ENCODE assay signal across 21 cellular contexts in the genomic region with DNA sequence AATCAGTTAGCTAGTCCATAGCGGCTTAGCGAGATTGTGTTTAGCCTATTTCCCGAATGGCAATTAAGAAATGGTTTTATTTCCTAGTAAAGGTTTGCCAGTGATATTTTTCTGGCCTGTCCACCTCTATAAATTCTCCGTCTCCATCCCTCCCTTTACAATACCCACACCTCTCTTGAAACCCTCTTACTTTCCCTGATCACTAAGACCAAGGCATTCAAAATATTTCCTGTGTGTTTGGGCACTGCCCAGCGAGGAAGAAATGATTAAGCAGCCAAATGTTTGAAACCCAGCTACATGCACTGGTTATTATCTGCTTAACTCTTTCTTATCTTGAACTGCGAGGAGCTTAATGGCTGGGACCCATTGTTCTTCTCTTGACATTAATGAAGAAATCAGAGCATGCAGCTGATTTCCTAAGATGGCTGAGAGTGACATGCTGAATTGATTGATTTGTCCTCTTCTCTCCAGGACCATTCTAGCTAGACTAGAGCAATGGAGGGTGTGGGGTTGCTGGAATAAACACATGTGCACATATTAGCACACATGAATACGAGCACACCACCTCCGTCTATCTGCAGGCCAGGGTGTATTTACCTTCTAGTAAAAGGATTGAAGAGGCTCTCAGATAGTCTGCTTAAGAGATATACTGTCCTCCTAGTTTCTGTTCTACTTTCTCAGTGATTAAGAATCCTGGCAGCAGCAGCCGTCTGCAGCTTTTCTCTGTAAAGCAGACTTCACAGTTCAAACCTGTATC. TPM values are rescaled to one million over a fixed set of nuclear protein-coding genes. Genes with fewer than 3 reads are reported as not detected.
DNase-seq lines count a peak whose midpoint lies in the region; ATAC-seq, FAIRE-seq and TF ChIP-seq lines count a peak whose summit lies in the region.
"Had no signal": no experiment of that assay in that cellular context is flagged by ENCODE, and none has a peak within 500 bp of the region (broad histone marks: within the 10 kb centered on the region; RNA-seq: fewer than 3 reads in every experiment).

No MANE protein-coding gene starts in this region.

- no peak for TF ChIP-seq POLR2A in GM12891 (IDR thresholded peaks at IDR 0.05; ENCODE audit: low read depth, low read length)

- H3K4me1 Mint-ChIP-seq in CD4-positive, alpha-beta memory T cell = peaks cover 2 to 7% (median 6%) of the 10 kb centered on the region in 4 donors
- H3K4me1 Mint-ChIP-seq: central memory CD8-positive, alpha-beta T cell had no signal

- FAIRE-seq in GM12891 (lab: Jason Lieb, UNC) = no peak
- FAIRE-seq: H54 had no signal

- H3K27ac ChIP-seq in trophoblast cell (ENCODE audit: low read depth, low read length) = no peak overlapping the region
- H3K27ac ChIP-seq in CD4-positive, alpha-beta memory T cell (ENCODE audit: low read depth, low read length) = no peak overlapping the region
- H3K27ac ChIP-seq: esophagus muscularis mucosa, thoracic aorta, VCaP had no signal

- no peaks in the 10 kb centered on the region for H3K36me3 ChIP-seq in trophoblast cell (ENCODE audit: control insufficient read depth in 1 of 2, insufficient read depth in 2 of 2, low read length in 2 of 2)
- H3K36me3 ChIP-seq in CD4-positive, alpha-beta memory T cell (ENCODE audit: insufficient read depth, low read length) = no peaks in the 10 kb centered on the region
- H3K36me3 ChIP-seq: esophagus muscularis mucosa, thoracic aorta had no signal

- POLR2A ChIA-PET in HEK293T (lab: Yijun Ruan, JAX) = no interaction called here
- POLR2A ChIA-PET in CD4-positive, alpha-beta memory T cell (lab: Charles Lee; ENCODE audit: partially characterized antibody) = no interaction called here

- no peak overlapping the region for H3K4me3 ChIP-seq in trophoblast cell (ENCODE audit: low read depth, low read length)
- no peak overlapping the region for H3K4me3 ChIP-seq in CD4-positive, alpha-beta memory T cell (ENCODE audit: low read length in 2 of 2)
- H3K4me3 ChIP-seq: esophagus muscularis mucosa, thoracic aorta had no signal

- H2BK120ac ChIP-seq in trophoblast cell (ENCODE audit: insufficient read depth, low read length, poor library complexity) = no peak overlapping the region

- no peaks in the 10 kb centered on the region for H3K79me1 ChIP-seq in trophoblast cell (ENCODE audit: low read length)

- no peak overlapping the region for H4K91ac ChIP-seq in trophoblast cell (ENCODE audit: low read depth, low read length)

- H3K4me1 ChIP-seq in trophoblast cell (ENCODE audit: control insufficient read depth in 1 of 2, insufficient read depth in 2 of 2, low read length in 2 of 2) = no peaks in the 10 kb centered on the region
- H3K4me1 ChIP-seq in CD4-positive, alpha-beta memory T cell (ENCODE audit: insufficient read depth, low read length) = no peaks in the 10 kb centered on the region
- H3K4me1 ChIP-seq: esophagus muscularis mucosa had no signal

- H3K36me3 Mint-ChIP-seq in CD4-positive, alpha-beta memory T cell = peaks cover 4 to 11% of the 10 kb centered on the region in 2 donors

- peak; percentile 30 for DNase-seq in EH (ENCODE audit: low read depth)
- no peak for DNase-seq in HEK293T (ENCODE audit: extremely low spot score)
- DNase-seq in trophoblast cell = no peak
- no peak for DNase-seq in CD4-positive, alpha-beta memory T cell
- no peak for DNase-seq in activated gamma-delta T cell (lab: John Stamatoyannopoulos, UW)
- no peak for DNase-seq in GM12891 (ENCODE audit: insufficient read length, low spot score)
- DNase-seq: activated CD4-positive, alpha-beta T cell treated with anti-CD3 and anti-CD28 coated beads, Interleukin-2, amount 50 U/mL, for 4 hours; activated gamma-delta T cell treated with Interleukin-2 at 50 U/mL for 16 hours; AML-193; Caco-2; NCI-H1930; OCI-M1; Right ventricle myocardium superior; T-cell had no signal

- no peak overlapping the region for H3K4ac ChIP-seq in trophoblast cell (ENCODE audit: low read depth, low read length)

- no peak overlapping the region for H2AK5ac ChIP-seq in trophoblast cell (ENCODE audit: low read length)

- H3K79me2 ChIP-seq in trophoblast cell (ENCODE audit: control insufficient read depth, insufficient read depth, low read length, poor library complexity) = no peaks in the 10 kb centered on the region

- H2BK12ac ChIP-seq in trophoblast cell (ENCODE audit: low read length) = no peak overlapping the region

- no peak overlapping the region for H3K4me3 Mint-ChIP-seq in CD4-positive, alpha-beta memory T cell
- H3K4me3 Mint-ChIP-seq: central memory CD8-positive, alpha-beta T cell; T-cell had no signal

- H3K27me3 Mint-ChIP-seq in CD4-positive, alpha-beta memory T cell = peaks cover 0 to 2% of the 10 kb centered on the region in 2 donors
- H3K27me3 Mint-ChIP-seq: central memory CD8-positive, alpha-beta T cell had no signal

- no peak overlapping the region for H3K9ac ChIP-seq in trophoblast cell (ENCODE audit: low read length)

- H4K8ac ChIP-seq in trophoblast cell (ENCODE audit: low read depth, low read length) = no peak overlapping the region

- CTCF ChIA-PET in HEK293T (lab: Yijun Ruan, JAX) = no interaction called here
- CTCF ChIA-PET in CD4-positive, alpha-beta memory T cell (lab: Charles Lee; ENCODE audit: partially characterized antibody) = interaction anchor here (0.7 to 2.4 kb wide), 2 partner anchors 16 to 184 kb away, joined by 3 to 6 read pairs; no protein-coding TSS in a partner anchor

- intact Hi-C loops in CD4-positive, alpha-beta memory T cell (cut with micrococcal nuclease) = no loop called here

- H2BK5ac ChIP-seq in trophoblast cell (ENCODE audit: low read depth, low read length, poor library complexity) = no peak overlapping the region

- H3K27ac Mint-ChIP-seq in CD4-positive, alpha-beta memory T cell = no peak overlapping the region
- H3K27ac Mint-ChIP-seq: T-cell had no signal

- H3K18ac ChIP-seq in trophoblast cell (ENCODE audit: low read length) = no peak overlapping the region

- peak; percentile 72 for ATAC-seq in SK-N-SH treated with all-trans-retinoic acid at 6 μM for 48 hours
- ATAC-seq: left lobe of liver, T-cell had no signal

- peaks cover 2 to 20% (median 13%) of the 10 kb centered on the region in 8 donors for H3K9me3 Mint-ChIP-seq in CD4-positive, alpha-beta memory T cell

- no peaks in the 10 kb centered on the region for H3K27me3 ChIP-seq in trophoblast cell (ENCODE audit: insufficient read depth, low read length)
- no peaks in the 10 kb centered on the region for H3K27me3 ChIP-seq in CD4-positive, alpha-beta memory T cell (ENCODE audit: insufficient read depth, low read length)
- H3K27me3 ChIP-seq: esophagus muscularis mucosa had no signal

- no peak overlapping the region for H4K12ac ChIP-seq in trophoblast cell (ENCODE audit: low read depth, low read length)

- H3K9me3 ChIP-seq in trophoblast cell (ENCODE audit: insufficient read depth, low read depth, low read length) = peaks cover 3% of the 10 kb centered on the region
- no peaks in the 10 kb centered on the region for H3K9me3 ChIP-seq in CD4-positive, alpha-beta memory T cell (ENCODE audit: control insufficient read depth in 1 of 2, low read length in 2 of 2)
- H3K9me3 ChIP-seq: thoracic aorta had no signal

- H3K14ac ChIP-seq in trophoblast cell (ENCODE audit: low read length) = no peak overlapping the region

- WGBS in trophoblast cell (ENCODE audit: extremely low coverage, insufficient coverage, insufficient read length) = 100% methylated on average over 1 of the region's 9 CpGs

- no peak overlapping the region for H3K4me2 ChIP-seq in trophoblast cell (ENCODE audit: low read length)

- peak overlapping the region; percentile 99 for H3K23ac ChIP-seq in trophoblast cell (ENCODE audit: low read length)

- no peak overlapping the region for H2AFZ ChIP-seq in trophoblast cell (ENCODE audit: insufficient read depth, low read length, poor library complexity)

TF ChIP-seq in HEK293T, 16 proteins besides CTCF, POLR2A, EP300 and RAD21:
- no peak for TF ChIP-seq ELF4 (IDR thresholded peaks at IDR 0.05)
- TF ChIP-seq, protein P1, sequence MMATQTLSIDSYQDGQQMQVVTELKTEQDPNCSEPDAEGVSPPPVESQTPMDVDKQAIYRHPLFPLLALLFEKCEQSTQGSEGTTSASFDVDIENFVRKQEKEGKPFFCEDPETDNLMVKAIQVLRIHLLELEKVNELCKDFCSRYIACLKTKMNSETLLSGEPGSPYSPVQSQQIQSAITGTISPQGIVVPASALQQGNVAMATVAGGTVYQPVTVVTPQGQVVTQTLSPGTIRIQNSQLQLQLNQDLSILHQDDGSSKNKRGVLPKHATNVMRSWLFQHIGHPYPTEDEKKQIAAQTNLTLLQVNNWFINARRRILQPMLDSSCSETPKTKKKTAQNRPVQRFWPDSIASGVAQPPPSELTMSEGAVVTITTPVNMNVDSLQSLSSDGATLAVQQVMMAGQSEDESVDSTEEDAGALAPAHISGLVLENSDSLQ (IDR thresholded peaks at IDR 0.05) = peak; percentile 30

TF ChIP-seq in SK-N-SH treated with all-trans-retinoic acid at 6 μM for 48 hours, 23 proteins besides CTCF, POLR2A, EP300 and RAD21 (continues in another document):
- TF ChIP-seq TCF4 (CRISPR knock-in tag; IDR thresholded peaks at IDR 0.05; ENCODE audit: borderline replicate concordance) = no peak

TF ChIP-seq in GM12891, 5 proteins besides CTCF, POLR2A, EP300 and RAD21:
- TF ChIP-seq SPI1 (IDR thresholded peaks at IDR 0.05; ENCODE audit: low read depth, low read length) (no peak), TAF1 (IDR thresholded peaks at IDR 0.05; ENCODE audit: low read depth, low read length) (no peak), POU2F2 (IDR thresholded peaks at IDR 0.05; ENCODE audit: low read depth, low read length) (no peak)

RNA-seq across cellular contexts. Expression of gene PRDM1, which starts 46.1 kb away (rescaled TPM):
- 0.94 and 1.1 TPM in 2 replicates for polyA plus RNA-seq in trophoblast cell (2013)
- 10 to 100 TPM; 33.4 to 34.0 TPM for total RNA-seq in CD4-positive, alpha-beta memory T cell
- polyA plus RNA-seq in CD4-positive, alpha-beta memory T cell = 10 to 100 TPM; 45.4 to 97.0 TPM
- 2.4 TPM for polyA plus RNA-seq in GM12891 (2012; ENCODE audit: low read depth, missing spikeins)
